In genomic region chr3:149512073-149512782, GRCh38 we compare ENCODE assay signal across 8 cellular contexts. TPM values are rescaled to one million over a fixed set of nuclear protein-coding genes. Genes with fewer than 3 reads are reported as not detected.
DNase-seq lines count a peak whose midpoint lies in the region; ATAC-seq, FAIRE-seq and TF ChIP-seq lines count a peak whose summit lies in the region.

No MANE protein-coding gene starts in this region.

- TF ChIP-seq POLR2A in H54 (IDR thresholded peaks at IDR 0.05; ENCODE audit: low read depth, low read length) = no peak

- peaks cover 3% of the 10 kb centered on the region for H3K4me1 Mint-ChIP-seq in activated naive CD8-positive, alpha-beta T cell treated with anti-CD3 and anti-CD28 coated beads for 36 hours

- intact Hi-C loops in left ventricle myocardium superior (cut with micrococcal nuclease) = loop anchor here (2.0 kb wide), 1 partner anchor 205 kb away; no protein-coding TSS in a partner anchor

- peaks cover 31% of the 10 kb centered on the region for H3K27me3 Mint-ChIP-seq in activated naive CD8-positive, alpha-beta T cell treated with anti-CD3 and anti-CD28 coated beads for 36 hours

- no peak overlapping the region for H3K27ac Mint-ChIP-seq in activated naive CD8-positive, alpha-beta T cell treated with anti-CD3 and anti-CD28 coated beads for 36 hours

- FAIRE-seq in H54 (lab: Jason Lieb, UNC) = no peak

- no peaks in the 10 kb centered on the region for H3K36me3 Mint-ChIP-seq in activated naive CD8-positive, alpha-beta T cell treated with anti-CD3 and anti-CD28 coated beads for 36 hours

- no peak overlapping the region for H3K4me3 Mint-ChIP-seq in activated naive CD8-positive, alpha-beta T cell treated with anti-CD3 and anti-CD28 coated beads for 36 hours

- no peaks in the 10 kb centered on the region for H3K9me3 Mint-ChIP-seq in activated naive CD8-positive, alpha-beta T cell treated with anti-CD3 and anti-CD28 coated beads for 36 hours

- ATAC-seq in GM19324 (IDR thresholded peaks at IDR 0.05; ENCODE audit: low FRiP score, unreplicated experiment) (peak; percentile 52), HG03342 (IDR thresholded peaks at IDR 0.05; ENCODE audit: unreplicated experiment) (peak; percentile 68), left ventricle myocardium superior (peak; percentile 80)

- DNase-seq in DMS53 (lab: John Stamatoyannopoulos, UW) (peak; percentile 79), NCI-H524 (lab: John Stamatoyannopoulos, UW) (peak; percentile 52 to 80), left ventricle myocardium superior (peak; percentile 66), putamen (ENCODE audit: low spot score) (peak; percentile 46), H54 (ENCODE audit: insufficient read length, low spot score) (no peak)
- peak; percentile 30 for DNase-seq in activated naive CD8-positive, alpha-beta T cell treated with anti-CD3 and anti-CD28 coated beads for 36 hours

RNA-seq across cellular contexts. Expression of gene TM4SF4, which starts 37.7 kb away (rescaled TPM):
- total RNA-seq in activated naive CD8-positive, alpha-beta T cell treated with anti-CD3 and anti-CD28 coated beads for 36 hours = not detected
- not detected for total RNA-seq in left ventricle myocardium superior
